1 cellular context compared by ENCODE assay signal in the genomic region with DNA sequence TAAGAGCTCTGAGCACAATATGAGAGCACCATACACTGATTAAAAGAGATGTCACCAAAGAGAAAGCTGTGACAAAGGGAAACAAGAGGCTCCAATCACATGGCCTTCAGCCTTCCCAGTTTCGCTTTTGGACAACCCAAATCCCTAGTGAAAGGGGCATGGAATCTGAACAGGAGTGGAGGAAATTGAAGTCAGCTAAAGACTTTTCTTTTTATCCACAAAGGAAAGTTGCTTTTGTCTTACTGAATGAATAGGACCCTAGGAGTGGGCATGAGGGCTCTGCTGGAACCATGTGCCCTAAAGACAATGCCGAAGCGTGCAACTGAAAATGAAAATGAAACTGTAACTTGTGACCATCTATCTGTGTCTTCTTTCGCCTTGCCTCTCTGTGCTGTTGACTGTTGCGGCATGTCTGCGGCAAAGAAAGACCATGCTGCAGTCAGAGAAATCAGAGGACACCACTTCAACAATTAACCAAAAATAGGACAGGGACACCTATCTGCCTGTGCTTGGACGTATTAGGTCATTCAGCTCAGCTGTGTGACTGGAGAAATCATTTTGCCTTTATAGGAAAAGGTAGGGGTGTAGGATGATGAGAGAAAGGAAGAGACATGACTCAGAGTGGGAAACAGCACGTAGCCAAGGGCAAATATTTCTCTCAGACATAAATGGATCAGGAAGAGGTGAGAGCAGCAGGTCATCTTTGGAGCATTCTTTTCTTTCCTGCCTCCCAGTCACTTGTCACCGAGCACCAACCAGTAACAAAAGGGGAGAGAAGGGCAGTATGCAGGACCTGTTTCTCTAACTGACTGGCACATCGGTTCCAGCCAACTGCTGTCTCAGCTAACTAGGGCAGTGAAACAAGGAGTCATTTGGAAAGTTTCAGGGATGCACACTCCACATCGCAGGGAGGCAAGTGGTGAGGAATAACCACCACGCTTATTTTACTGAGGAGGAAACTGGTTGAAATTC.
TF ChIP-seq lines count a peak whose summit lies in the region.

No MANE protein-coding gene starts in this region.

TF ChIP-seq in IMR-90, 13 proteins besides CTCF, POLR2A, EP300 and RAD21:
- no peak for TF ChIP-seq CEBPB (IDR thresholded peaks at IDR 0.05; ENCODE audit: low read depth, low read length)
- no peak for TF ChIP-seq BHLHE40 (IDR thresholded peaks at IDR 0.05; ENCODE audit: low read depth, low read length)
- no peak for TF ChIP-seq USF2 (IDR thresholded peaks at IDR 0.05; ENCODE audit: low read depth, low read length)
- TF ChIP-seq NFE2L2 (IDR thresholded peaks at IDR 0.05; ENCODE audit: low read depth, low read length), result no peak
- TF ChIP-seq RCOR1 (IDR thresholded peaks at IDR 0.05; ENCODE audit: insufficient replicate concordance, low read length), result no peak
- no peak for TF ChIP-seq MAFK (IDR thresholded peaks at IDR 0.05; ENCODE audit: low read depth, low read length)
- TF ChIP-seq FOS (IDR thresholded peaks at IDR 0.05; ENCODE audit: low read depth, low read length), result no peak
- no peak for TF ChIP-seq MXI1 (IDR thresholded peaks at IDR 0.05; ENCODE audit: borderline replicate concordance, low read depth, low read length)
- TF ChIP-seq ELK1 (IDR thresholded peaks at IDR 0.05; ENCODE audit: borderline replicate concordance, low read depth, low read length), result no peak
- no peak for TF ChIP-seq RFX5 (IDR thresholded peaks at IDR 0.05; ENCODE audit: low read depth, low read length)
